19 cellular contexts compared by ENCODE assay signal in the genomic region with DNA sequence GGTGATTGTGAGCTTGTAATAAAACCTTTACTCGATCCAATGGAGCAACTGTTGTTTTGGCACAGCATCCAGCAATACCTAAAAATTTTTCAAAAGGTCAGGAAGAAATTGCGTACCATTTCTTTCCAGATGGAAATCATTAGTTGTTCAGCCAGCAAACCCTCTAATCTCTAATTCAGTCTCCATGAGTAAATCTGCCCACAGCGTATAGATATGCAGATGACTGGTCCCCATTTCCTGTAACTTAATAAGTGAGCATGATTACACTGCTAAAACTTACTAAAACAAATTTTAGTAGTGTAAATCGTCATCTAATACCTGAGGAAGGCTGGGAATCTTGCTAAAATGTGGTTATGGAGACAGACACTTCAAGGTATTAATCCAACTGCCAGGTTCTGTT. TPM values are rescaled to one million over a fixed set of nuclear protein-coding genes. Genes with fewer than 3 reads are reported as not detected.
DNase-seq lines count a peak whose midpoint lies in the region; ATAC-seq and TF ChIP-seq lines count a peak whose summit lies in the region.
"Had no signal": no experiment of that assay in that cellular context is flagged by ENCODE, and none has a peak within 500 bp of the region (broad histone marks: within the 10 kb centered on the region; RNA-seq: fewer than 3 reads in every experiment).

No MANE protein-coding gene starts in this region.

- H3K4me3 Mint-ChIP-seq in activated T-cell treated with anti-CD3 and anti-CD28 coated beads, Interleukin-2, amount 50 U/mL, for 72 hours, result no peak overlapping the region

- H3K36me3 Mint-ChIP-seq in activated T-cell treated with anti-CD3 and anti-CD28 coated beads, Interleukin-2, amount 50 U/mL, for 72 hours (ENCODE audit: insufficient read depth in 2 of 2), result peaks cover 0 to 3% of the 10 kb centered on the region in 2 donors

- no peaks in the 10 kb centered on the region for H3K27me3 ChIP-seq in HUES6 (ENCODE audit: control insufficient read depth, insufficient read depth, low read length)
- no peaks in the 10 kb centered on the region for H3K27me3 ChIP-seq in prostate gland (replicated peaks; ENCODE audit: insufficient read depth)
- H3K27me3 ChIP-seq: cardiac muscle cell, Peyer's patch, sigmoid colon, upper lobe of left lung had no signal

- no peaks in the 10 kb centered on the region for H3K4me1 ChIP-seq in HUES6 (ENCODE audit: control insufficient read depth, insufficient read depth, low read length)
- H3K4me1 ChIP-seq in prostate gland (replicated peaks), result peaks cover 6% of the 10 kb centered on the region
- H3K4me1 ChIP-seq: sigmoid colon, upper lobe of left lung had no signal

- no peak for TF ChIP-seq POLR2A in prostate gland (IDR thresholded peaks at IDR 0.05)

- H3K27ac Mint-ChIP-seq in activated T-cell treated with anti-CD3 and anti-CD28 coated beads, Interleukin-2, amount 50 U/mL, for 72 hours, result peak overlapping the region; percentile 14

- H3K27ac ChIP-seq in HUES6 (ENCODE audit: low read depth, low read length) (peak overlapping the region; percentile 28; the same call in 1 of the 2 replicates), epithelial cell of prostate (peak overlapping the region; percentile 75), prostate gland (peak overlapping the region; percentile 30 to 60)
- H3K27ac ChIP-seq: cardiac muscle cell, Peyer's patch, sigmoid colon, upper lobe of left lung had no signal

- no peak for ATAC-seq in activated T-cell treated with anti-CD3 and anti-CD28 coated beads, Interleukin-2, amount 50 U/mL, for 72 hours (replicated peaks in 1 of 2)
- ATAC-seq in GM18517 (IDR thresholded peaks at IDR 0.05; ENCODE audit: unreplicated experiment) (no peak), HG03175 (IDR thresholded peaks at IDR 0.05; ENCODE audit: unreplicated experiment) (no peak)

- no peak for DNase-seq in activated T-cell treated with anti-CD3 and anti-CD28 coated beads, Interleukin-2, amount 50 U/mL, for 72 hours
- DNase-seq in activated T-cell treated with anti-CD3 and anti-CD28 coated beads for 4 hours (no peak), epithelial cell of prostate (ENCODE audit: low read depth, low spot score) (no peak), prostate gland (ENCODE audit: low spot score) (no peak)
- DNase-seq in stimulated activated CD4-positive, alpha-beta T cell treated with anti-CD3 and anti-CD28 coated beads, Interleukin-4, amount 100 ng/mL, for 1 hour, result no peak
- DNase-seq: activated gamma-delta T cell treated with Interleukin-2 at 50 U/mL for 16 hours; COR-L47; effector CD8-positive, alpha-beta T cell; head of caudate nucleus; KG1; NCI-H1105; NCI-H2171; upper lobe of left lung had no signal

- TF ChIP-seq CTCF in prostate gland (IDR thresholded peaks at IDR 0.05), result no peak

- H3K36me3 ChIP-seq in HUES6 (ENCODE audit: control insufficient read depth, insufficient read depth, low read length), result peaks cover 14% of the 10 kb centered on the region
- H3K36me3 ChIP-seq in prostate gland, result no peaks in the 10 kb centered on the region
- H3K36me3 ChIP-seq: cardiac muscle cell had no signal

- no peaks in the 10 kb centered on the region for H3K27me3 Mint-ChIP-seq in activated T-cell treated with anti-CD3 and anti-CD28 coated beads, Interleukin-2, amount 50 U/mL, for 72 hours (ENCODE audit: low read depth)

- no peak overlapping the region for H3K9ac ChIP-seq in HUES6 (ENCODE audit: low read length)

- intact Hi-C loops in prostate gland (cut with DNase I), result no loop called here

- H3K9me3 Mint-ChIP-seq in activated T-cell treated with anti-CD3 and anti-CD28 coated beads, Interleukin-2, amount 50 U/mL, for 72 hours, result no peaks in the 10 kb centered on the region

- H3K4me1 Mint-ChIP-seq in activated T-cell treated with anti-CD3 and anti-CD28 coated beads, Interleukin-2, amount 50 U/mL, for 72 hours (ENCODE audit: low read depth), result no peaks in the 10 kb centered on the region

- H3K9me3 ChIP-seq in HUES6 (ENCODE audit: control insufficient read depth, insufficient read depth, low read depth, low read length) (no peaks in the 10 kb centered on the region), prostate gland (no peaks in the 10 kb centered on the region)
- H3K9me3 ChIP-seq: Peyer's patch, sigmoid colon, upper lobe of left lung had no signal

- H3K4me3 ChIP-seq in HUES6 (ENCODE audit: low read depth, low read length), result no peak overlapping the region
- H3K4me3 ChIP-seq in prostate gland, result no peak overlapping the region
- H3K4me3 ChIP-seq: cardiac muscle cell, Peyer's patch, sigmoid colon, upper lobe of left lung had no signal

- WGBS in prostate gland, result 33% methylated on average over 4 of the region's 4 CpGs

RNA-seq across cellular contexts. Expression of gene SLC25A16, which starts 10.6 kb away (rescaled TPM):
- 10 to 100 TPM; 15.8 to 17.0 TPM for total RNA-seq in activated T-cell treated with anti-CD3 and anti-CD28 coated beads, Interleukin-2, amount 50 U/mL, for 72 hours
- total RNA-seq in prostate gland, result 10 to 100 TPM; 44.9 to 77.4 TPM

RNA-seq across cellular contexts. Expression of gene TET1, which starts 43.4 kb away (rescaled TPM):
- total RNA-seq in activated T-cell treated with anti-CD3 and anti-CD28 coated beads, Interleukin-2, amount 50 U/mL, for 72 hours, result under 1 TPM; 0.69 to 0.91 TPM
- total RNA-seq in prostate gland, result 1 to 10 TPM; 5.1 to 6.0 TPM

RNA-seq across cellular contexts. Expression of gene DNA2, which starts 45.0 kb away (rescaled TPM):
- 10 to 100 TPM; 33.4 to 40.3 TPM for total RNA-seq in activated T-cell treated with anti-CD3 and anti-CD28 coated beads, Interleukin-2, amount 50 U/mL, for 72 hours
- 1 to 10 TPM; 4.4 to 4.9 TPM for total RNA-seq in prostate gland

Comparison
In these comparisons a context has a peak if more than half of its experiments do, and no peak if none do; other contexts are left out.
1. RNA of gene DNA2, which starts 45.0 kb away (total RNA-seq): 33.4 to 40.3 TPM in activated T-cell treated with anti-CD3 and anti-CD28 coated beads, Interleukin-2, amount 50 U/mL, for 72 hours; 4.4 to 4.9 TPM in prostate gland; every median in the first group is over 4 times any median in the second.
2. Peak in every context shown above with its lines, with median percentiles within 50 percentile points of each other: H3K27ac ChIP-seq.